Comparison of ENCODE assay signal across 23 cellular contexts in genomic region chr13:28326081-28326480, GRCh38.
"Had no signal": no experiment of that assay in that cellular context is flagged by ENCODE, and none has a peak within 500 bp of the region (broad histone marks: within the 10 kb centered on the region; RNA-seq: fewer than 3 reads in every experiment).

No MANE protein-coding gene starts in this region.

- H3K4me1 ChIP-seq: body of pancreas had no signal

- H3K27me3 ChIP-seq: body of pancreas, breast epithelium, SJSA1 had no signal

- ATAC-seq: activated CD8-positive, alpha-beta T cell treated with anti-CD3 and anti-CD28 coated beads, Interleukin-2, amount 10 ng/mL, durations not matched to agents 7 days and 5 days; body of pancreas had no signal

- H3K4me2 ChIP-seq: PC-9, SK-N-SH had no signal

- H3K36me3 ChIP-seq: breast epithelium, SJSA1 had no signal

- H3K27ac ChIP-seq: body of pancreas, breast epithelium, PC-9, SJSA1 had no signal

- H3K9me3 ChIP-seq: body of pancreas, breast epithelium, SJSA1, SK-N-SH had no signal

- H3K9ac ChIP-seq: SK-N-SH had no signal

- DNase-seq: activated CD4-positive, alpha-beta T cell treated with anti-CD3 and anti-CD28 coated beads, Interleukin-2, amount 10 ng/mL, durations not matched to agents 24 days and 14 days; activated CD4-positive, alpha-beta T cell treated with anti-CD3 and anti-CD28 coated beads, Interleukin-2, amount 50 U/mL, for 4 hours; activated CD8-positive, alpha-beta T cell treated with anti-CD3 and anti-CD28 coated beads, Interleukin-2, amount 10 ng/mL, durations not matched to agents 7 days and 5 days; activated gamma-delta T cell; activated naive CD4-positive, alpha-beta T cell treated with Interleukin-2 at 50 U/mL for 16 hours; activated naive CD8-positive, alpha-beta T cell treated with anti-CD3 and anti-CD28 coated beads, Interleukin-2, amount 10 ng/mL, durations not matched to agents 7 days and 5 days; activated T-cell treated with anti-CD3 and anti-CD28 coated beads, Interleukin-2, amount 50 U/mL, for 24 hours; body of pancreas; MM.1S; MV-4-11; NCI-H1092; NCI-H1436 treated with DMSO at 0.1 percent for 48 hours; NCI-H1694 treated with DMSO at 0.1 percent for 48 hours; NCI-H2029; NCI-H345; NCI-H524 treated with DMSO at 0.1 percent for 48 hours; NCI-H748 treated with DMSO at 0.1 percent for 48 hours; NK-92 treated with Interleukin-12 subunit alpha and Interleukin-12 subunit beta, amount 100 ng/mL, for 24 hours; PC-9; SHP77 treated with DMSO at 0.1 percent for 48 hours; SK-N-SH had no signal

- H3K9me2 ChIP-seq: SK-N-SH had no signal

- H2AFZ ChIP-seq: PC-9 had no signal

- H3K4me3 ChIP-seq: body of pancreas, breast epithelium, PC-9, SJSA1 had no signal
